In genomic region chr12:12717586-12718381, GRCh38 we compare ENCODE assay signal across 8 cellular contexts. TPM values are rescaled to one million over a fixed set of nuclear protein-coding genes. Genes with fewer than 3 reads are reported as not detected.
A peak's percentile ranks its signal among the peaks of the same experiment; 100 is the strongest.
DNase-seq lines count a peak whose midpoint lies in the region; ATAC-seq and TF ChIP-seq lines count a peak whose summit lies in the region.

No MANE protein-coding gene starts in this region.

- intact Hi-C loops in activated CD4-positive, alpha-beta T cell treated with anti-CD3 and anti-CD28 coated beads, Interleukin-2, amount 10 ng/mL, durations not matched to agents 24 days and 14 days (cut with micrococcal nuclease): loop anchor here (1.0 to 5.0 kb wide), 9 partner anchors 8 to 1675 kb away; partner anchors contain the start of genes ATF7IP, BORCS5 and CREBL2

- H3K9ac ChIP-seq in SK-N-MC (ENCODE audit: insufficient read length): peak overlapping the region; percentile 98
- H3K9ac ChIP-seq in duodenal mucosa (ENCODE audit: low read depth in 1 of 2, low read length in 2 of 2): peak overlapping the region; percentile 92 to 100

- H3K36me3 ChIP-seq in SK-N-MC (ENCODE audit: insufficient read depth, low read length) (peaks cover 37% of the 10 kb centered on the region), duodenal mucosa (ENCODE audit: control insufficient read depth in 1 of 2, insufficient read depth in 2 of 2, low read length in 2 of 2) (peaks cover 12 to 27% of the 10 kb centered on the region in 2 donors), tibial nerve (peaks cover 0 to 15% (median 0%) of the 10 kb centered on the region in 3 donors)

- H3K27ac ChIP-seq in SK-N-MC (peak overlapping the region; percentile 86), duodenal mucosa (ENCODE audit: low read depth, low read length) (peak overlapping the region; percentile 98), tibial nerve (peak overlapping the region; percentile 96 to 100 (median 100))

- TF ChIP-seq POLR2A in tibial nerve (IDR thresholded peaks at IDR 0.05): no peak

- H3K27me3 ChIP-seq in duodenal mucosa (ENCODE audit: control insufficient read depth in 1 of 2, insufficient read depth in 2 of 2, low read length in 2 of 2) (no peaks in the 10 kb centered on the region), tibial nerve (no peaks in the 10 kb centered on the region)

- ATAC-seq in HG02981 (IDR thresholded peaks at IDR 0.05; ENCODE audit: unreplicated experiment) (peak; percentile 2), HG03159 (IDR thresholded peaks at IDR 0.05; ENCODE audit: unreplicated experiment) (no peak)

- TF ChIP-seq EP300 in tibial nerve (IDR thresholded peaks at IDR 0.05): no peak

- peaks cover 46 to 48% of the 10 kb centered on the region in 2 donors for H3K4me1 ChIP-seq in duodenal mucosa (ENCODE audit: control insufficient read depth in 1 of 2, insufficient read depth in 2 of 2, low read length in 2 of 2)
- H3K4me1 ChIP-seq in tibial nerve: peaks cover 0 to 63% (median 50%) of the 10 kb centered on the region in 4 donors

- H3K27ac Mint-ChIP-seq in activated CD4-positive, alpha-beta T cell treated with anti-CD3 and anti-CD28 coated beads, Interleukin-2, amount 10 ng/mL, durations not matched to agents 24 days and 14 days: peak overlapping the region; percentile 99

- WGBS in tibial nerve, 2 donors: 0% methylated on average over 60 to 62 of the region's 62 CpGs

- TF ChIP-seq CTCF in tibial nerve (IDR thresholded peaks at IDR 0.05): peak in 1 of 5 experiments; percentile 8

- H3K27me3 Mint-ChIP-seq in activated CD4-positive, alpha-beta T cell treated with anti-CD3 and anti-CD28 coated beads, Interleukin-2, amount 10 ng/mL, durations not matched to agents 24 days and 14 days: no peaks in the 10 kb centered on the region

- H3K4me3 ChIP-seq in SK-N-MC (peak overlapping the region; percentile 97), duodenal mucosa (ENCODE audit: low read depth in 1 of 2, low read length in 2 of 2) (peak overlapping the region; percentile 98 to 99), tibial nerve (peak overlapping the region; percentile 64 to 96 (median 71))

- peak overlapping the region; percentile 97 for H3K4me3 Mint-ChIP-seq in activated CD4-positive, alpha-beta T cell treated with anti-CD3 and anti-CD28 coated beads, Interleukin-2, amount 10 ng/mL, durations not matched to agents 24 days and 14 days

- no peaks in the 10 kb centered on the region for H3K9me3 Mint-ChIP-seq in activated CD4-positive, alpha-beta T cell treated with anti-CD3 and anti-CD28 coated beads, Interleukin-2, amount 10 ng/mL, durations not matched to agents 24 days and 14 days

- peak; percentile 82 for DNase-seq in activated CD4-positive, alpha-beta T cell treated with anti-CD3 and anti-CD28 coated beads, Interleukin-2, amount 10 ng/mL, durations not matched to agents 24 days and 14 days
- no peak for DNase-seq in activated CD4-positive, alpha-beta T cell treated with anti-CD3 and anti-CD28 coated beads for 1 hour
- DNase-seq in SK-N-MC (ENCODE audit: low read depth, low spot score) (no peak), medulla oblongata (ENCODE audit: extremely low spot score) (peak; percentile 44), tibial nerve (ENCODE audit: low spot score in 2 of 2) (peak in 1 of 2 donors; percentile 25)

- peaks cover 55% of the 10 kb centered on the region for H3K4me1 Mint-ChIP-seq in activated CD4-positive, alpha-beta T cell treated with anti-CD3 and anti-CD28 coated beads, Interleukin-2, amount 10 ng/mL, durations not matched to agents 24 days and 14 days

- H3K9me3 ChIP-seq in SK-N-MC (ENCODE audit: low read depth, low read length): no peaks in the 10 kb centered on the region
- no peaks in the 10 kb centered on the region for H3K9me3 ChIP-seq in duodenal mucosa (ENCODE audit: control insufficient read depth in 1 of 2, low read length in 2 of 2)
- H3K9me3 ChIP-seq in tibial nerve: no peaks in the 10 kb centered on the region

- H3K36me3 Mint-ChIP-seq in activated CD4-positive, alpha-beta T cell treated with anti-CD3 and anti-CD28 coated beads, Interleukin-2, amount 10 ng/mL, durations not matched to agents 24 days and 14 days (ENCODE audit: low read depth): peaks cover 49% of the 10 kb centered on the region

RNA-seq across cellular contexts. Expression of gene CDKN1B, which starts 0.6 kb away (rescaled TPM):
- total RNA-seq in activated CD4-positive, alpha-beta T cell treated with anti-CD3 and anti-CD28 coated beads, Interleukin-2, amount 10 ng/mL, durations not matched to agents 24 days and 14 days: 47.4 and 48.5 TPM in 2 replicates
- 100 to 1,000 TPM in 3 of 4 donors, 10 to 100 TPM in 1; 77.4 to 142 (median 114) TPM for total RNA-seq in tibial nerve

RNA-seq across cellular contexts. Expression of gene GPR19, which starts 21.8 kb away (rescaled TPM):
- 9.4 and 12.1 TPM in 2 replicates for total RNA-seq in activated CD4-positive, alpha-beta T cell treated with anti-CD3 and anti-CD28 coated beads, Interleukin-2, amount 10 ng/mL, durations not matched to agents 24 days and 14 days
- 1 to 10 TPM in 1 of 4 donors, not detected in 3; 1.3 TPM for total RNA-seq in tibial nerve

Comparison
In these comparisons a context has a peak if more than half of its experiments do, and no peak if none do; other contexts are left out.
1. DNase-seq: peak in activated CD4-positive, alpha-beta T cell treated with anti-CD3 and anti-CD28 coated beads, Interleukin-2, amount 10 ng/mL, durations not matched to agents 24 days and 14 days (single experiment) and medulla oblongata (single experiment); none in activated CD4-positive, alpha-beta T cell treated with anti-CD3 and anti-CD28 coated beads for 1 hour (single experiment) and SK-N-MC (single experiment).
2. Peak in every context shown above with its lines, with median percentiles within 50 percentile points of each other: H3K27ac ChIP-seq and H3K4me3 ChIP-seq.